9 cellular contexts compared by ENCODE assay signal in genomic region chr10:124941823-124942222, GRCh38. TPM values are rescaled to one million over a fixed set of nuclear protein-coding genes. Genes with fewer than 3 reads are reported as not detected.
DNase-seq lines count a peak whose midpoint lies in the region; ATAC-seq and TF ChIP-seq lines count a peak whose summit lies in the region.
"Had no signal": no experiment of that assay in that cellular context is flagged by ENCODE, and none has a peak within 500 bp of the region (broad histone marks: within the 10 kb centered on the region; RNA-seq: fewer than 3 reads in every experiment).

TSS of gene ZRANB1 (plus strand) at chr10:124942123. CDS start at chr10:124942494, 371 bp downstream.

- no peak for ATAC-seq in HG02642 (IDR thresholded peaks at IDR 0.05; ENCODE audit: poor library complexity, unreplicated experiment)

- 56 to 68% (median 66%) methylated on average over 4 of the region's 4 CpGs for WGBS in adrenal gland, 4 donors
- WGBS in hepatocyte (ENCODE audit: low lambda C conversion rate, missing lambda C conversion rate), result 87% methylated on average over 4 of the region's 4 CpGs
- 87 to 93% methylated on average over 4 of the region's 4 CpGs for WGBS in sigmoid colon, 2 donors

- DNase-seq in HFFc6 (no peak), adrenal gland (no peak), hepatocyte (ENCODE audit: low spot score) (no peak), sigmoid colon (no peak), dedifferentiated amniotic fluid mesenchymal stem cell (ENCODE audit: extremely low spot score) (no peak), erythroblast (lab: John Stamatoyannopoulos, UW) (no peak), hepatic stellate cell (ENCODE audit: low spot score) (no peak)
- DNase-seq: GOT3 had no signal

- H3K9me2 ChIP-seq in hepatocyte (replicated peaks; ENCODE audit: insufficient read depth), result no peaks in the 10 kb centered on the region

- TF ChIP-seq POLR2A in adrenal gland (IDR thresholded peaks at IDR 0.05) (no peak), sigmoid colon (IDR thresholded peaks at IDR 0.05) (no peak), erythroblast (IDR thresholded peaks at IDR 0.05; ENCODE audit: low read length) (no peak)

- no peak for TF ChIP-seq EP300 in sigmoid colon (IDR thresholded peaks at IDR 0.05)

- no peak within 1 kb of the TSS for H3K4me2 ChIP-seq in hepatocyte

- H3K4me3 ChIP-seq in adrenal gland (no peak within 1 kb of the TSS), hepatocyte (no peak within 1 kb of the TSS), sigmoid colon (no peak within 1 kb of the TSS)

- H3K27ac Mint-ChIP-seq in HFFc6, result peak within 1 kb of the TSS; percentile 86

- H3K36me3 ChIP-seq in adrenal gland (replicated peaks in 1 of 2) (no peaks in the 10 kb centered on the region), hepatocyte (replicated peaks; ENCODE audit: insufficient read depth, low read depth) (no peaks in the 10 kb centered on the region), sigmoid colon (no peaks in the 10 kb centered on the region)

- H3K4me1 Mint-ChIP-seq in HFFc6 (ENCODE audit: low read depth), result peaks cover 45% of the 10 kb centered on the region

- no peak within 1 kb of the TSS for H2AFZ ChIP-seq in hepatocyte

- intact Hi-C loops in adrenal gland (cut with DNase I), result no loop called here
- intact Hi-C loops in sigmoid colon (cut with DNase I), result no loop called here

- no peaks in the 10 kb centered on the region for H3K27me3 ChIP-seq in adrenal gland
- no peaks in the 10 kb centered on the region for H3K27me3 ChIP-seq in hepatocyte
- no peaks in the 10 kb centered on the region for H3K27me3 ChIP-seq in sigmoid colon

- H4K20me1 ChIP-seq in hepatocyte (ENCODE audit: insufficient read depth, poor library complexity, severe bottlenecking), result peaks cover 90% of the 10 kb centered on the region

- peaks cover 99% of the 10 kb centered on the region for H3K79me2 ChIP-seq in hepatocyte

- no peaks in the 10 kb centered on the region for H3K27me3 Mint-ChIP-seq in HFFc6 (ENCODE audit: insufficient read depth)

- H3K36me3 Mint-ChIP-seq in HFFc6 (ENCODE audit: low read depth), result peaks cover 9% of the 10 kb centered on the region; the same call in 1 of the 2 replicates

- H3K9me3 Mint-ChIP-seq in HFFc6, result no peaks in the 10 kb centered on the region

- no peaks in the 10 kb centered on the region for H3K9me3 ChIP-seq in adrenal gland (replicated peaks in 1 of 3)
- H3K9me3 ChIP-seq in hepatocyte (ENCODE audit: low read depth), result no peaks in the 10 kb centered on the region
- H3K9me3 ChIP-seq in sigmoid colon, result no peaks in the 10 kb centered on the region

- H3K4me3 Mint-ChIP-seq in HFFc6, result no peak within 1 kb of the TSS

- H3K4me1 ChIP-seq in adrenal gland (replicated peaks in 1 of 2), result peaks cover 34 to 70% of the 10 kb centered on the region in 2 donors
- peaks cover 9% of the 10 kb centered on the region for H3K4me1 ChIP-seq in hepatocyte (ENCODE audit: insufficient read depth)
- peaks cover 0 to 72% (median 65%) of the 10 kb centered on the region in 4 donors for H3K4me1 ChIP-seq in sigmoid colon

- TF ChIP-seq CTCF in HFFc6 (IDR thresholded peaks at IDR 0.05) (no peak), adrenal gland (IDR thresholded peaks at IDR 0.05) (no peak), hepatocyte (IDR thresholded peaks at IDR 0.05; ENCODE audit: poor library complexity) (no peak), sigmoid colon (IDR thresholded peaks at IDR 0.05) (no peak)

- H3K27ac ChIP-seq in adrenal gland (peak within 1 kb of the TSS in 4 of 5 donors; percentile 37 to 69 (median 58)), hepatocyte (peak within 1 kb of the TSS; percentile 8), sigmoid colon (peak within 1 kb of the TSS in 2 of 4 donors; percentile 25 to 35)

RNA-seq across cellular contexts. Expression of gene ZRANB1, which starts in this region (rescaled TPM):
- total RNA-seq in HFFc6 (2021; fragmentation: NEBNext Ultra II Directional; extraction: Animal tissue kit (Norgen Biotek cat#: 25700)), result 10 to 100 TPM; 11.8 to 13.6 (median 12.6) TPM
- 10 to 100 TPM; 23.0 to 64.7 (median 41.9) TPM for total RNA-seq in adrenal gland
- polyA plus RNA-seq in adrenal gland, result 10 to 100 TPM; 20.2 to 30.4 (median 23.6) TPM
- total RNA-seq in hepatocyte, result 25.1 and 30.0 TPM in 2 replicates
- 7.9 and 10.7 TPM in 2 replicates for polyA plus RNA-seq in hepatocyte
- 10 to 100 TPM; 38.0 to 49.0 (median 41.0) TPM for total RNA-seq in sigmoid colon
- 1 to 10 TPM; 6.7 to 9.6 (median 7.6) TPM for polyA plus RNA-seq in sigmoid colon
